ENCODE assay signal across 8 cellular contexts in genomic region chr9:127976943-127977871, GRCh38. TPM values are rescaled to one million over a fixed set of nuclear protein-coding genes. Genes with fewer than 3 reads are reported as not detected.
DNase-seq lines count a peak whose midpoint lies in the region; ATAC-seq and TF ChIP-seq lines count a peak whose summit lies in the region.

No MANE protein-coding gene starts in this region.

- no peak for ATAC-seq in HG03039 (IDR thresholded peaks at IDR 0.05; ENCODE audit: unreplicated experiment)

- peak overlapping the region; percentile 86 for H3K4me3 ChIP-seq in fibroblast of the aortic adventitia (ENCODE audit: low read depth, low read length)

- peak; percentile 39 for DNase-seq in NCI-H146 (lab: John Stamatoyannopoulos, UW)
- DNase-seq in NCI-H146 treated with DMSO at 0.1 percent for 48 hours (lab: John Stamatoyannopoulos, UW; ENCODE audit: unreplicated experiment), result no peak
- no peak for DNase-seq in fibroblast of the aortic adventitia (ENCODE audit: low read depth)
- DNase-seq in stimulated activated CD8-positive, alpha-beta memory T cell treated with anti-CD3 and anti-CD28 coated beads, Interleukin-4, amount 100 ng/mL, for 48 hours, result peak; percentile 59
- no peak for DNase-seq in NCI-H2227 treated with DMSO at 0.1 percent for 48 hours (lab: John Stamatoyannopoulos, UW)
- DNase-seq in dermis blood vessel endothelial cell, result no peak

- peak overlapping the region; percentile 100 for H3K27ac ChIP-seq in VCaP

- TF ChIP-seq CTCF in VCaP (conservative IDR thresholded peaks at IDR 0.05) (no peak), fibroblast of the aortic adventitia (IDR thresholded peaks at IDR 0.05; ENCODE audit: insufficient read depth, low read length) (no peak)

RNA-seq across cellular contexts. Expression of gene EEIG1, which starts 3.6 kb away (rescaled TPM):
- total RNA-seq in fibroblast of the aortic adventitia (ENCODE audit: low replicate concordance), result 32.4 and 50.3 TPM in 2 replicates
- 8.3 and 34.4 TPM in 2 replicates for total RNA-seq in dermis blood vessel endothelial cell

RNA-seq across cellular contexts. Expression of gene DPM2, which starts 39.6 kb away (rescaled TPM):
- total RNA-seq in fibroblast of the aortic adventitia (ENCODE audit: low replicate concordance) (7.0 and 19.9 TPM in 2 replicates), dermis blood vessel endothelial cell (8.5 and 9.9 TPM in 2 replicates)

RNA-seq across cellular contexts. Expression of gene PIP5KL1, which starts 46.6 kb away (rescaled TPM):
- 1.6 and 2.6 TPM in 2 replicates for total RNA-seq in fibroblast of the aortic adventitia (ENCODE audit: low replicate concordance)
- total RNA-seq in dermis blood vessel endothelial cell, result 0.51 and 0.70 TPM in 2 replicates

Comparison
In these comparisons a context has a peak if more than half of its experiments do, and no peak if none do; other contexts are left out.
1. DNase-seq: peak in NCI-H146 (single experiment) and stimulated activated CD8-positive, alpha-beta memory T cell treated with anti-CD3 and anti-CD28 coated beads, Interleukin-4, amount 100 ng/mL, for 48 hours (single experiment); none in NCI-H146 treated with DMSO at 0.1 percent for 48 hours (single experiment), fibroblast of the aortic adventitia (single experiment), NCI-H2227 treated with DMSO at 0.1 percent for 48 hours (single experiment) and dermis blood vessel endothelial cell (single experiment).